In the genomic region with DNA sequence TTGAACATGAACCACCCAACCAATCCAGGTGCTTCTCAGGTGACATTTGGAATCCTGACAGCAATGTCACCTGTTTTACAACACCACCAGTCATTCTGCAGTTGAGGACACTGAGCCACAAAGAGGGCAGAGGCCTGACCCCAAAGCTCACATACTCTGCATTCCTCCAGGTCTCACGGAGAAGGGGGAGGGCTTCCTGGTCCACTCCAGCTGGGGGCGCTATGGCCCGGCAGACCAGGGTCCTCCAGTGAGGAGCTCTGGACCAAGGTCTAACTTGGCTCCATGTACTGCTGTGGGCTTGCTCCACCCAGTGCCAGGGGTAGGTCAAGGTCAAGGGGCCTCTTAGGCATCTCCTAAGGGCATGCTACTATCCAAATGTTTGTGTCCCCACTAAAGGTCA, we compare ENCODE assay signal across 1 cellular context.
A peak's percentile ranks its signal among the peaks of the same experiment; 100 is the strongest.
TF ChIP-seq lines count a peak whose summit lies in the region.

No MANE protein-coding gene starts in this region.

TF ChIP-seq in H1, 55 proteins besides CTCF, POLR2A, EP300 and RAD21:
- TF ChIP-seq BRCA1 (IDR thresholded peaks at IDR 0.05; ENCODE audit: low read depth, low read length) (no peak), CTBP2 (IDR thresholded peaks at IDR 0.05; ENCODE audit: borderline replicate concordance, insufficient read depth, insufficient read length, low read length) (no peak), SP2 (IDR thresholded peaks at IDR 0.05; ENCODE audit: low read length) (no peak), TEAD4 (IDR thresholded peaks at IDR 0.05; ENCODE audit: low read depth, low read length) (peak; percentile 75), SRF (IDR thresholded peaks at IDR 0.05; ENCODE audit: low read depth, low read length) (no peak), CBX5 (IDR thresholded peaks at IDR 0.05; ENCODE audit: low read depth, low read length) (no peak), TAF1 (IDR thresholded peaks at IDR 0.05; ENCODE audit: low read depth, low read length) (no peak), HDAC2 (IDR thresholded peaks at IDR 0.05; ENCODE audit: borderline replicate concordance in 1 of 2, low read depth in 2 of 2, low read length in 2 of 2) (peak; percentile 41 to 70; a peak in 2 of 4 replicates), ASH2L (IDR thresholded peaks at IDR 0.05; ENCODE audit: low read length) (no peak), JUN (IDR thresholded peaks at IDR 0.05; ENCODE audit: low read depth, low read length) (no peak), CHD7 (IDR thresholded peaks at IDR 0.05; ENCODE audit: insufficient replicate concordance, low read length) (no peak), EZH2 (IDR thresholded peaks at IDR 0.05; ENCODE audit: low read depth, low read length, severe bottlenecking) (no peak), GABPA (IDR thresholded peaks at IDR 0.05; ENCODE audit: borderline replicate concordance, insufficient read depth, low read length) (no peak), TBP (IDR thresholded peaks at IDR 0.05; ENCODE audit: low read depth, low read length) (no peak), BACH1 (IDR thresholded peaks at IDR 0.05; ENCODE audit: low read length) (peak; percentile 71; the same call in 1 of the 2 replicates)
TF ChIP-seq in H1: peak in this region for 3.
